11 cellular contexts compared by ENCODE assay signal in genomic region chr22:50282361-50283144, GRCh38. TPM values are rescaled to one million over a fixed set of nuclear protein-coding genes. Genes with fewer than 3 reads are reported as not detected.
DNase-seq lines count a peak whose midpoint lies in the region; ATAC-seq, FAIRE-seq and TF ChIP-seq lines count a peak whose summit lies in the region.
"Had no signal": no experiment of that assay in that cellular context is flagged by ENCODE, and none has a peak within 500 bp of the region (broad histone marks: within the 10 kb centered on the region; RNA-seq: fewer than 3 reads in every experiment).

No MANE protein-coding gene starts in this region.

- DNase-seq in Caki2 (ENCODE audit: low read depth) (peak; percentile 88), RCC 7860 (ENCODE audit: low spot score) (peak; percentile 88), fibroblast of pulmonary artery (ENCODE audit: low read depth) (peak; percentile 53), myocyte (ENCODE audit: low read depth) (peak; percentile 80), DMS79 (lab: John Stamatoyannopoulos, UW) (no peak), NCI-H2196 treated with DMSO at 0.1 percent for 48 hours (lab: John Stamatoyannopoulos, UW; ENCODE audit: unreplicated experiment) (no peak), occipital lobe (lab: John Stamatoyannopoulos, UW) (no peak)
- DNase-seq: activated CD8-positive, alpha-beta memory T cell treated with anti-CD3 and anti-CD28 coated beads, Interleukin-2, amount 10 ng/mL, durations not matched to agents 7 days and 5 days; immature natural killer cell; uterus had no signal

- no peak for ATAC-seq in HG02970 (IDR thresholded peaks at IDR 0.05; ENCODE audit: low FRiP score, unreplicated experiment)
- ATAC-seq: activated CD8-positive, alpha-beta memory T cell treated with anti-CD3 and anti-CD28 coated beads, Interleukin-2, amount 10 ng/mL, durations not matched to agents 7 days and 5 days had no signal

- TF ChIP-seq CTCF in fibroblast of pulmonary artery (IDR thresholded peaks at IDR 0.05; ENCODE audit: low read length, missing control alignments) = no peak

- FAIRE-seq in RCC 7860 (lab: Jason Lieb, UNC) = peak; percentile 73

- in situ Hi-C loops in Caki2 (cut with HindIII; ENCODE audit: low pct_unique_long_range_greater_than_20kb, low sequenced_read_pairs) = no loop called here

- no peak overlapping the region for H3K4me3 ChIP-seq in fibroblast of pulmonary artery (replicated peaks; ENCODE audit: low read depth, low read length)
- H3K4me3 ChIP-seq: uterus had no signal

RNA-seq across cellular contexts. Expression of gene MAPK11, which starts 12.4 kb away (rescaled TPM):
- 24.5 and 48.8 TPM in 2 replicates for total RNA-seq in Caki2 (2014; rRNA removed; shearing (Covaris generic); ENCODE audit: low replicate concordance)
- total RNA-seq in myocyte (3.2 and 3.3 TPM in 2 replicates), occipital lobe (21.8 TPM)
- 6.0 TPM for polyA plus RNA-seq in myocyte (2012)

RNA-seq across cellular contexts. Expression of gene MAPK12, which starts 21.1 kb away (rescaled TPM):
- 142 and 149 TPM in 2 replicates for total RNA-seq in Caki2 (2014; rRNA removed; shearing (Covaris generic); ENCODE audit: low replicate concordance)
- 27.9 and 30.0 TPM in 2 replicates for total RNA-seq in myocyte
- 15.1 TPM for polyA plus RNA-seq in myocyte (2012)
- 11.4 TPM for total RNA-seq in occipital lobe

RNA-seq across cellular contexts. Expression of gene PLXNB2, which starts 24.9 kb away (rescaled TPM):
- total RNA-seq in Caki2 (2014; rRNA removed; shearing (Covaris generic); ENCODE audit: low replicate concordance) = 300 and 353 TPM in 2 replicates
- total RNA-seq in myocyte (112 and 163 TPM in 2 replicates), occipital lobe (46.0 TPM)
- polyA plus RNA-seq in myocyte (2012) = 255 TPM

RNA-seq across cellular contexts. Expression of gene HDAC10, which starts 31.5 kb away (rescaled TPM):
- 18.9 and 34.0 TPM in 2 replicates for total RNA-seq in Caki2 (2014; rRNA removed; shearing (Covaris generic); ENCODE audit: low replicate concordance)
- total RNA-seq in myocyte (12.9 and 22.5 TPM in 2 replicates), occipital lobe (19.8 TPM)
- 19.8 TPM for polyA plus RNA-seq in myocyte (2012)

RNA-seq across cellular contexts. Expression of gene TUBGCP6, which starts 37.7 kb away (rescaled TPM):
- total RNA-seq in Caki2 (2014; rRNA removed; shearing (Covaris generic); ENCODE audit: low replicate concordance) = 18.0 and 34.5 TPM in 2 replicates
- 33.7 and 35.4 TPM in 2 replicates for total RNA-seq in myocyte
- polyA plus RNA-seq in myocyte (2012) = 26.1 TPM
- 34.0 TPM for total RNA-seq in occipital lobe

Comparison
In these comparisons a context has a peak if more than half of its experiments do, and no peak if none do; other contexts are left out.
1. DNase-seq: peak in Caki2 (single experiment), RCC 7860 (single experiment), fibroblast of pulmonary artery (single experiment) and myocyte (single experiment); none in DMS79 (single experiment), NCI-H2196 treated with DMSO at 0.1 percent for 48 hours (single experiment) and occipital lobe (single experiment).